In genomic region chr14:104897286-104898194, GRCh38 we compare ENCODE assay signal across 1 cellular context.
TF ChIP-seq lines count a peak whose summit lies in the region.

No MANE protein-coding gene starts in this region.

TF ChIP-seq in GM23338, 12 proteins besides CTCF, POLR2A, EP300 and RAD21 (continued from another document):
- TF ChIP-seq ZNF462 (CRISPR knock-in tag; IDR thresholded peaks at IDR 0.05) (no peak), REST (IDR thresholded peaks at IDR 0.05; ENCODE audit: unreplicated experiment) (no peak)
